ENCODE assay signal across 27 cellular contexts in the genomic region with DNA sequence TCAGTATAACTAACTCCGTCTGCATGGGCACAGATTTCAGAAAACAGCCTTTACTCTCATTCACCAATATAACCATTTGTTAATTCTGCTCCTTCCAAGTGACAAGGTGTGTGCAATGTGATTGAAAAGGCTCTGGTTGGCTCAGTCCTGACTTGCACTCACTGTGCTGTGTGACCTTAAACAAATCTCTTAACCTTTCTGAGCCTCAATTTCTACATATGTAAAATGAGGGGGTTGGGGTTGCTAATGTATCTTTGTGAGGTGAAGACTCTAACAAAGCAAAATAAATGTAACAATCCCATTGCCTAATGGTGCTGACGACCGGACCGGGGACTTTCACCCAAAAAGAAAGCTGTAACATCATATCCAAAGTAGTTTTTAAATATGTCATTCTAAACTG.
"Had no signal": no experiment of that assay in that cellular context is flagged by ENCODE, and none has a peak within 500 bp of the region (broad histone marks: within the 10 kb centered on the region; RNA-seq: fewer than 3 reads in every experiment).

No MANE protein-coding gene starts in this region.

- H3K27me3 Mint-ChIP-seq: memory B cell; progenitor cell of endocrine pancreas; stimulated activated naive CD8-positive, alpha-beta T cell treated with anti-CD3 and anti-CD28 coated beads, Interleukin-15, amount 100 ng/mL, for 72 hours had no signal

- H3K36me3 ChIP-seq: colonic mucosa, esophagus squamous epithelium, lower lobe of right lung, suprapubic skin, transverse colon, upper lobe of right lung, uterus had no signal

- H3K27ac ChIP-seq: colonic mucosa, esophagus squamous epithelium, lower lobe of right lung, parathyroid adenoma, suprapubic skin, transverse colon, upper lobe of right lung, uterus had no signal

- ATAC-seq: left ventricle myocardium superior; lower lobe of right lung; natural killer cell; sciatic nerve; stimulated activated naive CD8-positive, alpha-beta T cell treated with anti-CD3 and anti-CD28 coated beads, Interleukin-15, amount 100 ng/mL, for 72 hours; upper lobe of right lung had no signal

- FAIRE-seq: keratinocyte had no signal

- H3K36me3 Mint-ChIP-seq: memory B cell, natural killer cell had no signal

- H3K4me2 ChIP-seq: smooth muscle cell had no signal

- H3K4me1 Mint-ChIP-seq: memory B cell; natural killer cell; stimulated activated naive CD8-positive, alpha-beta T cell treated with anti-CD3 and anti-CD28 coated beads, Interleukin-15, amount 100 ng/mL, for 72 hours had no signal

- H3K9me3 Mint-ChIP-seq: dendritic cell treated with granulocyte-macrophage colony-stimulating factor and Interleukin-4, amounts not matched to agents 40 ng/mL and 50 ng/mL, for 4 days; memory B cell; natural killer cell; neural crest cell; stimulated activated naive CD8-positive, alpha-beta T cell treated with anti-CD3 and anti-CD28 coated beads, Interleukin-15, amount 100 ng/mL, for 72 hours had no signal

- H3K27me3 ChIP-seq: colonic mucosa, esophagus squamous epithelium, suprapubic skin, transverse colon, upper lobe of right lung, uterus had no signal

- H2AFZ ChIP-seq: parathyroid adenoma had no signal

- H3K9ac ChIP-seq: parathyroid adenoma had no signal

- H3K9me3 ChIP-seq: colonic mucosa, esophagus squamous epithelium, lower lobe of right lung, suprapubic skin, transverse colon, upper lobe of right lung, uterus had no signal

- H3K4me3 Mint-ChIP-seq: dendritic cell treated with granulocyte-macrophage colony-stimulating factor and Interleukin-4, amounts not matched to agents 40 ng/mL and 50 ng/mL, for 4 days; memory B cell; natural killer cell; neural crest cell; stimulated activated naive CD8-positive, alpha-beta T cell treated with anti-CD3 and anti-CD28 coated beads, Interleukin-15, amount 100 ng/mL, for 72 hours had no signal

- H3K4me1 ChIP-seq: colonic mucosa, esophagus squamous epithelium, lower lobe of right lung, parathyroid adenoma, suprapubic skin, transverse colon, upper lobe of right lung, uterus had no signal

- H3K79me2 ChIP-seq: parathyroid adenoma had no signal

- H3K4me3 ChIP-seq: colonic mucosa, esophagus squamous epithelium, lower lobe of right lung, smooth muscle cell, suprapubic skin, transverse colon, upper lobe of right lung, uterus had no signal

- H3K27ac Mint-ChIP-seq: dendritic cell treated with granulocyte-macrophage colony-stimulating factor and Interleukin-4, amounts not matched to agents 40 ng/mL and 50 ng/mL, for 4 days; memory B cell; natural killer cell; stimulated activated naive CD8-positive, alpha-beta T cell treated with anti-CD3 and anti-CD28 coated beads, Interleukin-15, amount 100 ng/mL, for 72 hours had no signal

- DNase-seq: colonic mucosa; effector CD8-positive, alpha-beta T cell; erythroblast; esophagus squamous epithelium; foreskin melanocyte; hypothalamus; left ventricle myocardium superior; lower lobe of right lung; natural killer cell; stimulated activated CD4-positive, alpha-beta T cell treated with anti-CD3 and anti-CD28 coated beads, Interleukin-12 subunit alpha, Interleukin-12 subunit beta, amount 100 ng/mL, for 4 hours; stimulated activated CD4-positive, alpha-beta T cell treated with anti-CD3 and anti-CD28 coated beads, Interleukin-1b, Interleukin-23, amount 100 ng/mL, for 48 hours; stimulated activated CD4-positive, alpha-beta T cell treated with anti-CD3 and anti-CD28 coated beads, Interleukin-4, amount 100 ng/mL, for 1 hour; stimulated activated CD8-positive, alpha-beta memory T cell treated with anti-CD3 and anti-CD28 coated beads, Interleukin-4, amount 100 ng/mL, for 48 hours; stimulated activated naive CD4-positive, alpha-beta T cell; stimulated activated naive CD8-positive, alpha-beta T cell treated with anti-CD3 and anti-CD28 coated beads, Interleukin-15, amount 100 ng/mL, for 72 hours; transverse colon; upper lobe of right lung; uterus had no signal
